ENCODE assay signal across 1 cellular context in the genomic region with DNA sequence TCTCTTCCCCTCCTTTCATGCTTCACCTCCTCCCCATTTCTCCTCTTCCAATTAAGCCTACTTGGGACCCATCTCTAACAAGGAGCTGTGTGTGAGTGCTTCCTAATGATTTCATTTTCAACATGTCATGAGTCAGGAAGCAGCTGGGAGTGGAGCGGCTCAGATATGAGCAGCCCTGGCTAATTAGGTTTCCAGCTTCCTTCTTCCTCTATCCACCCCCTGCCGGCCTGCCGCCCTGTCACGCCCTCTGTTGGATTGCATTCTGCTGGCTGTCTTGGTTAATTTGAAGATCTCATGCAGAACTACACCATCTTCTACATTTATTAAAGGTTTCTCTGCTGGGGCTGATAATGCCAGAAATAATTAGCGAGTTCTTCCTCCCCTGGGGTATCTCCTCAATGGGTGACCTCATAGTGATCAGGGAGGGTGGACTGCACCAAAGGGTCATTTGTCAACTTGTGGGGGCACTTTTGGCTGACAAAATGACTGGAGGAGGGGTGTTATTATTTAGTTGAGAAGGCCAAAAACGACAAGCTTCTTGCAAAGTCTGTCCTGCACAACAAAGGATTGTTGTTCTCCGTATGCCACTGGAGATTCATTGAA.
TF ChIP-seq lines count a peak whose summit lies in the region.

No MANE protein-coding gene starts in this region.

TF ChIP-seq in WTC11, 78 proteins besides CTCF, POLR2A, EP300 and RAD21 (continued from another document):
- TF ChIP-seq, protein P1, sequence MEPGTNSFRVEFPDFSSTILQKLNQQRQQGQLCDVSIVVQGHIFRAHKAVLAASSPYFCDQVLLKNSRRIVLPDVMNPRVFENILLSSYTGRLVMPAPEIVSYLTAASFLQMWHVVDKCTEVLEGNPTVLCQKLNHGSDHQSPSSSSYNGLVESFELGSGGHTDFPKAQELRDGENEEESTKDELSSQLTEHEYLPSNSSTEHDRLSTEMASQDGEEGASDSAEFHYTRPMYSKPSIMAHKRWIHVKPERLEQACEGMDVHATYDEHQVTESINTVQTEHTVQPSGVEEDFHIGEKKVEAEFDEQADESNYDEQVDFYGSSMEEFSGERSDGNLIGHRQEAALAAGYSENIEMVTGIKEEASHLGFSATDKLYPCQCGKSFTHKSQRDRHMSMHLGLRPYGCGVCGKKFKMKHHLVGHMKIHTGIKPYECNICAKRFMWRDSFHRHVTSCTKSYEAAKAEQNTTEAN (CRISPR knock-in tag; IDR thresholded peaks at IDR 0.05): no peak
- TF ChIP-seq RELA (CRISPR knock-in tag; IDR thresholded peaks at IDR 0.05; ENCODE audit: borderline replicate concordance): no peak
- TF ChIP-seq CBFB (CRISPR knock-in tag; IDR thresholded peaks at IDR 0.05; ENCODE audit: low read depth): no peak
- TF ChIP-seq, protein P2, sequence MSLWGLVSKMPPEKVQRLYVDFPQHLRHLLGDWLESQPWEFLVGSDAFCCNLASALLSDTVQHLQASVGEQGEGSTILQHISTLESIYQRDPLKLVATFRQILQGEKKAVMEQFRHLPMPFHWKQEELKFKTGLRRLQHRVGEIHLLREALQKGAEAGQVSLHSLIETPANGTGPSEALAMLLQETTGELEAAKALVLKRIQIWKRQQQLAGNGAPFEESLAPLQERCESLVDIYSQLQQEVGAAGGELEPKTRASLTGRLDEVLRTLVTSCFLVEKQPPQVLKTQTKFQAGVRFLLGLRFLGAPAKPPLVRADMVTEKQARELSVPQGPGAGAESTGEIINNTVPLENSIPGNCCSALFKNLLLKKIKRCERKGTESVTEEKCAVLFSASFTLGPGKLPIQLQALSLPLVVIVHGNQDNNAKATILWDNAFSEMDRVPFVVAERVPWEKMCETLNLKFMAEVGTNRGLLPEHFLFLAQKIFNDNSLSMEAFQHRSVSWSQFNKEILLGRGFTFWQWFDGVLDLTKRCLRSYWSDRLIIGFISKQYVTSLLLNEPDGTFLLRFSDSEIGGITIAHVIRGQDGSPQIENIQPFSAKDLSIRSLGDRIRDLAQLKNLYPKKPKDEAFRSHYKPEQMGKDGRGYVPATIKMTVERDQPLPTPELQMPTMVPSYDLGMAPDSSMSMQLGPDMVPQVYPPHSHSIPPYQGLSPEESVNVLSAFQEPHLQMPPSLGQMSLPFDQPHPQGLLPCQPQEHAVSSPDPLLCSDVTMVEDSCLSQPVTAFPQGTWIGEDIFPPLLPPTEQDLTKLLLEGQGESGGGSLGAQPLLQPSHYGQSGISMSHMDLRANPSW (CRISPR knock-in tag; conservative IDR thresholded peaks at IDR 0.05; ENCODE audit: low read depth): no peak
- TF ChIP-seq ZNF423 (CRISPR knock-in tag; IDR thresholded peaks at IDR 0.05): no peak
- TF ChIP-seq, protein P3, sequence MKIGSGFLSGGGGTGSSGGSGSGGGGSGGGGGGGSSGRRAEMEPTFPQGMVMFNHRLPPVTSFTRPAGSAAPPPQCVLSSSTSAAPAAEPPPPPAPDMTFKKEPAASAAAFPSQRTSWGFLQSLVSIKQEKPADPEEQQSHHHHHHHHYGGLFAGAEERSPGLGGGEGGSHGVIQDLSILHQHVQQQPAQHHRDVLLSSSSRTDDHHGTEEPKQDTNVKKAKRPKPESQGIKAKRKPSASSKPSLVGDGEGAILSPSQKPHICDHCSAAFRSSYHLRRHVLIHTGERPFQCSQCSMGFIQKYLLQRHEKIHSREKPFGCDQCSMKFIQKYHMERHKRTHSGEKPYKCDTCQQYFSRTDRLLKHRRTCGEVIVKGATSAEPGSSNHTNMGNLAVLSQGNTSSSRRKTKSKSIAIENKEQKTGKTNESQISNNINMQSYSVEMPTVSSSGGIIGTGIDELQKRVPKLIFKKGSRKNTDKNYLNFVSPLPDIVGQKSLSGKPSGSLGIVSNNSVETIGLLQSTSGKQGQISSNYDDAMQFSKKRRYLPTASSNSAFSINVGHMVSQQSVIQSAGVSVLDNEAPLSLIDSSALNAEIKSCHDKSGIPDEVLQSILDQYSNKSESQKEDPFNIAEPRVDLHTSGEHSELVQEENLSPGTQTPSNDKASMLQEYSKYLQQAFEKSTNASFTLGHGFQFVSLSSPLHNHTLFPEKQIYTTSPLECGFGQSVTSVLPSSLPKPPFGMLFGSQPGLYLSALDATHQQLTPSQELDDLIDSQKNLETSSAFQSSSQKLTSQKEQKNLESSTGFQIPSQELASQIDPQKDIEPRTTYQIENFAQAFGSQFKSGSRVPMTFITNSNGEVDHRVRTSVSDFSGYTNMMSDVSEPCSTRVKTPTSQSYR (CRISPR knock-in tag; IDR thresholded peaks at IDR 0.05): no peak
- no peak for TF ChIP-seq NR1H2 (CRISPR knock-in tag; IDR thresholded peaks at IDR 0.05)
TF ChIP-seq in WTC11: peak in this region for 0.
